8 cellular contexts compared by ENCODE assay signal in genomic region chr2:38835015-38835601, GRCh38. TPM values are rescaled to one million over a fixed set of nuclear protein-coding genes. Genes with fewer than 3 reads are reported as not detected.
A peak's percentile ranks its signal among the peaks of the same experiment; 100 is the strongest.
DNase-seq lines count a peak whose midpoint lies in the region; ATAC-seq, FAIRE-seq and TF ChIP-seq lines count a peak whose summit lies in the region.

No MANE protein-coding gene starts in this region.

- H3K4me3 Mint-ChIP-seq in activated CD4-positive, alpha-beta T cell treated with anti-CD3 and anti-CD28 coated beads, Interleukin-2, amount 10 ng/mL, durations not matched to agents 7 days and 5 days: no peak overlapping the region
- no peak overlapping the region for H3K4me3 Mint-ChIP-seq in stimulated activated memory B cell treated with anti-CD40 and anti-IgM and Interleukin-4, amounts not matched to agents 10 μg/mL and 1 μg/mL and 100 μg/mL, for 72 hours

- H3K27ac ChIP-seq in endothelial cell of umbilical vein (ENCODE audit: insufficient read depth, low read depth, low read length): no peak overlapping the region

- H3K27ac Mint-ChIP-seq in activated CD4-positive, alpha-beta T cell treated with anti-CD3 and anti-CD28 coated beads, Interleukin-2, amount 10 ng/mL, durations not matched to agents 7 days and 5 days: no peak overlapping the region
- H3K27ac Mint-ChIP-seq in stimulated activated memory B cell treated with anti-CD40 and anti-IgM and Interleukin-4, amounts not matched to agents 10 μg/mL and 1 μg/mL and 100 μg/mL, for 72 hours: peak overlapping the region; percentile 76

- peaks cover 0 to 2% of the 10 kb centered on the region in 2 experiments for H3K36me3 ChIP-seq in endothelial cell of umbilical vein (ENCODE audit: control insufficient read depth in 2 of 2, extremely low read depth in 1 of 2, insufficient read depth in 2 of 2, low read length in 2 of 2)

- H3K4me1 ChIP-seq in endothelial cell of umbilical vein (ENCODE audit: control insufficient read depth, extremely low read depth, insufficient read depth, low read length): no peaks in the 10 kb centered on the region

- no peak overlapping the region for H3K4me2 ChIP-seq in endothelial cell of umbilical vein (ENCODE audit: insufficient read depth, low read length)

- no peak for TF ChIP-seq POLR2A in endothelial cell of umbilical vein (IDR thresholded peaks at IDR 0.05; ENCODE audit: low read depth, low read length)

- H3K9me3 ChIP-seq in endothelial cell of umbilical vein (replicated peaks; ENCODE audit: control insufficient read depth, insufficient read depth, low read length): no peaks in the 10 kb centered on the region

- peak; percentile 17 to 35 for TF ChIP-seq CTCF in endothelial cell of umbilical vein (IDR thresholded peaks at IDR 0.05; ENCODE audit: extremely low read depth in 1 of 2, insufficient read depth in 1 of 2, low read depth in 1 of 2, low read length in 2 of 2)

- no peaks in the 10 kb centered on the region for H3K79me2 ChIP-seq in endothelial cell of umbilical vein (ENCODE audit: control insufficient read depth, insufficient read depth, low read length)

- no peak for ATAC-seq in stimulated activated memory B cell treated with anti-CD40 and anti-IgM and Interleukin-4, amounts not matched to agents 10 μg/mL and 1 μg/mL and 100 μg/mL, for 72 hours
- no peak for ATAC-seq in GM18502 (IDR thresholded peaks at IDR 0.05; ENCODE audit: poor library complexity, unreplicated experiment)

- intact Hi-C loops in endothelial cell of umbilical vein (cut with micrococcal nuclease): loop anchor here (1.0 to 2.0 kb wide), 3 partner anchors 84 to 520 kb away; partner anchors contain the start of gene SRSF7

- no peaks in the 10 kb centered on the region for H3K36me3 Mint-ChIP-seq in activated CD4-positive, alpha-beta T cell treated with anti-CD3 and anti-CD28 coated beads, Interleukin-2, amount 10 ng/mL, durations not matched to agents 7 days and 5 days (ENCODE audit: low read depth)
- peaks cover 33% of the 10 kb centered on the region for H3K36me3 Mint-ChIP-seq in stimulated activated memory B cell treated with anti-CD40 and anti-IgM and Interleukin-4, amounts not matched to agents 10 μg/mL and 1 μg/mL and 100 μg/mL, for 72 hours

- no peaks in the 10 kb centered on the region for H4K20me1 ChIP-seq in endothelial cell of umbilical vein (replicated peaks; ENCODE audit: control insufficient read depth, extremely low read depth, insufficient read depth, low read length)

- no TSS peak for BruUV-seq in endothelial cell of umbilical vein (replicated peaks; lab: Mats Ljungman, UMichigan)

- dilution Hi-C loops in endothelial cell of umbilical vein (cut with MboI; ENCODE audit: extremely low pct_ligation_motif_present, low sequenced_read_pairs): no loop called here

- FAIRE-seq in endothelial cell of umbilical vein (lab: Jason Lieb, UNC): peak; percentile 31

- H3K9ac ChIP-seq in endothelial cell of umbilical vein (replicated peaks; ENCODE audit: extremely low read depth, insufficient read depth, low read length): no peak overlapping the region

- H2AFZ ChIP-seq in endothelial cell of umbilical vein (ENCODE audit: low read depth, low read length): no peak overlapping the region

- H3K9me3 Mint-ChIP-seq in activated CD4-positive, alpha-beta T cell treated with anti-CD3 and anti-CD28 coated beads, Interleukin-2, amount 10 ng/mL, durations not matched to agents 7 days and 5 days: no peaks in the 10 kb centered on the region
- no peaks in the 10 kb centered on the region for H3K9me3 Mint-ChIP-seq in stimulated activated memory B cell treated with anti-CD40 and anti-IgM and Interleukin-4, amounts not matched to agents 10 μg/mL and 1 μg/mL and 100 μg/mL, for 72 hours

- no peaks in the 10 kb centered on the region for H3K27me3 ChIP-seq in endothelial cell of umbilical vein (ENCODE audit: control insufficient read depth in 2 of 2, insufficient read depth in 2 of 2, low read length in 2 of 2)

- peak; percentile 32 for DNase-seq in activated CD4-positive, alpha-beta T cell treated with anti-CD3 and anti-CD28 coated beads, Interleukin-2, amount 10 ng/mL, durations not matched to agents 7 days and 5 days
- DNase-seq in activated CD4-positive, alpha-beta T cell treated with anti-CD3 and anti-CD28 coated beads for 1 hour: no peak
- DNase-seq in NCI-H774 (lab: John Stamatoyannopoulos, UW): peak; percentile 5
- DNase-seq in endothelial cell of umbilical vein (ENCODE audit: low read depth, low spot score): peak; percentile 40
- DNase-seq in NCI-H1048 (lab: John Stamatoyannopoulos, UW): no peak
- DNase-seq in cortex of kidney (lab: John Stamatoyannopoulos, UW): no peak

- H3K4me3 ChIP-seq in endothelial cell of umbilical vein (replicated peaks in 1 of 3; ENCODE audit: insufficient read depth in 1 of 3, low read depth in 1 of 3, low read length in 3 of 3): no peak overlapping the region

- POLR2A ChIA-PET in activated CD4-positive, alpha-beta T cell treated with anti-CD3 and anti-CD28 coated beads, Interleukin-2, amount 10 ng/mL, durations not matched to agents 7 days and 5 days (lab: Charles Lee): no interaction called here
- POLR2A ChIA-PET in endothelial cell of umbilical vein (lab: Charles Lee): interaction anchor here (1.5 kb wide), 1 partner anchor 84 kb away, joined by 8 read pairs; the partner anchor contains the start of gene SRSF7

- no peaks in the 10 kb centered on the region for H3K27me3 Mint-ChIP-seq in activated CD4-positive, alpha-beta T cell treated with anti-CD3 and anti-CD28 coated beads, Interleukin-2, amount 10 ng/mL, durations not matched to agents 7 days and 5 days
- no peaks in the 10 kb centered on the region for H3K27me3 Mint-ChIP-seq in stimulated activated memory B cell treated with anti-CD40 and anti-IgM and Interleukin-4, amounts not matched to agents 10 μg/mL and 1 μg/mL and 100 μg/mL, for 72 hours

- CTCF ChIA-PET in activated CD4-positive, alpha-beta T cell treated with anti-CD3 and anti-CD28 coated beads, Interleukin-2, amount 10 ng/mL, durations not matched to agents 7 days and 5 days (lab: Charles Lee): interaction anchor here (0.6 to 1.5 kb wide), 4 partner anchors 10 to 91 kb away, joined by 3 read pairs; no protein-coding TSS in a partner anchor
- CTCF ChIA-PET in endothelial cell of umbilical vein (lab: Charles Lee): interaction anchor here (0.6 to 2.5 kb wide), 11 partner anchors 9 to 253 kb away, joined by 3 to 14 read pairs (median 4); partner anchors contain the start of gene SRSF7

- no peaks in the 10 kb centered on the region for H3K9me1 ChIP-seq in endothelial cell of umbilical vein (replicated peaks; ENCODE audit: control insufficient read depth, extremely low read depth, insufficient read depth, low read length)

- H3K4me1 Mint-ChIP-seq in activated CD4-positive, alpha-beta T cell treated with anti-CD3 and anti-CD28 coated beads, Interleukin-2, amount 10 ng/mL, durations not matched to agents 7 days and 5 days: no peaks in the 10 kb centered on the region
- peaks cover 19% of the 10 kb centered on the region for H3K4me1 Mint-ChIP-seq in stimulated activated memory B cell treated with anti-CD40 and anti-IgM and Interleukin-4, amounts not matched to agents 10 μg/mL and 1 μg/mL and 100 μg/mL, for 72 hours

RNA-seq across cellular contexts. Expression of gene DHX57, which starts 40.6 kb away (rescaled TPM):
- 10 to 100 TPM; 10.5 to 10.7 TPM for total RNA-seq in activated CD4-positive, alpha-beta T cell treated with anti-CD3 and anti-CD28 coated beads, Interleukin-2, amount 10 ng/mL, durations not matched to agents 7 days and 5 days
- total RNA-seq in endothelial cell of umbilical vein: 22.9 and 28.2 TPM in 2 replicates
- 7.8 and 8.7 TPM in 2 replicates for polyA plus RNA-seq in endothelial cell of umbilical vein
- 10.4 and 11.4 TPM in 2 replicates for polyA plus RNA-seq in endothelial cell of umbilical vein (2011; cell fraction: cytosol; rRNA removed)
- polyA plus RNA-seq in endothelial cell of umbilical vein (2011; cell fraction: nucleus; rRNA removed): 23.0 and 26.6 TPM in 2 replicates
- 16.5 and 23.3 TPM in 2 replicates for polyA plus RNA-seq in endothelial cell of umbilical vein (2012)
- polyA minus RNA-seq in endothelial cell of umbilical vein: 23.0 and 37.4 TPM in 2 replicates
- 19.2 TPM for polyA minus RNA-seq in endothelial cell of umbilical vein (2011; cell fraction: cytosol; rRNA and poly(A)+ RNA removed)
- 20.9 and 27.7 TPM in 2 replicates for polyA minus RNA-seq in endothelial cell of umbilical vein (2011; cell fraction: nucleus; rRNA and poly(A)+ RNA removed)

RNA-seq across cellular contexts. Expression of gene MORN2, which starts 40.7 kb away (rescaled TPM):
- total RNA-seq in activated CD4-positive, alpha-beta T cell treated with anti-CD3 and anti-CD28 coated beads, Interleukin-2, amount 10 ng/mL, durations not matched to agents 7 days and 5 days: 1 to 10 TPM; 1.7 to 2.8 TPM
- 15.0 and 16.7 TPM in 2 replicates for total RNA-seq in endothelial cell of umbilical vein
- polyA plus RNA-seq in endothelial cell of umbilical vein: 6.8 and 11.6 TPM in 2 replicates
- 16.3 and 20.6 TPM in 2 replicates for polyA plus RNA-seq in endothelial cell of umbilical vein (2011; cell fraction: cytosol; rRNA removed)
- 5.9 and 6.4 TPM in 2 replicates for polyA plus RNA-seq in endothelial cell of umbilical vein (2011; cell fraction: nucleus; rRNA removed)
- 22.7 and 36.5 TPM in 2 replicates for polyA plus RNA-seq in endothelial cell of umbilical vein (2012)
- polyA minus RNA-seq in endothelial cell of umbilical vein: 3.6 and 4.4 TPM in 2 replicates
- 6.7 TPM for polyA minus RNA-seq in endothelial cell of umbilical vein (2011; cell fraction: cytosol; rRNA and poly(A)+ RNA removed)
- polyA minus RNA-seq in endothelial cell of umbilical vein (2011; cell fraction: nucleus; rRNA and poly(A)+ RNA removed): 1.1 and 1.7 TPM in 2 replicates

RNA-seq across cellular contexts. Expression of gene ARHGEF33, which starts 54.6 kb away (rescaled TPM):
- total RNA-seq in activated CD4-positive, alpha-beta T cell treated with anti-CD3 and anti-CD28 coated beads, Interleukin-2, amount 10 ng/mL, durations not matched to agents 7 days and 5 days: not detected
- total RNA-seq in endothelial cell of umbilical vein: 0.12 and 0.18 TPM in 2 replicates
- polyA plus RNA-seq in endothelial cell of umbilical vein: 0.03 and 0.15 TPM in 2 replicates
- polyA plus RNA-seq in endothelial cell of umbilical vein (2011; cell fraction: cytosol; rRNA removed): 0.06 and 0.07 TPM in 2 replicates
- polyA plus RNA-seq in endothelial cell of umbilical vein (2011; cell fraction: nucleus; rRNA removed): 0.18 and 0.29 TPM in 2 replicates
- polyA plus RNA-seq in endothelial cell of umbilical vein (2012): 0.08 and 0.44 TPM in 2 replicates
- 0.13 and 0.29 TPM in 2 replicates for polyA minus RNA-seq in endothelial cell of umbilical vein
- polyA minus RNA-seq in endothelial cell of umbilical vein (2011; cell fraction: cytosol; rRNA and poly(A)+ RNA removed): not detected
- polyA minus RNA-seq in endothelial cell of umbilical vein (2011; cell fraction: nucleus; rRNA and poly(A)+ RNA removed): 0.48 and 0.87 TPM in 2 replicates

RNA-seq across cellular contexts. Expression of gene GEMIN6, which starts 57.1 kb away (rescaled TPM):
- total RNA-seq in activated CD4-positive, alpha-beta T cell treated with anti-CD3 and anti-CD28 coated beads, Interleukin-2, amount 10 ng/mL, durations not matched to agents 7 days and 5 days: 10 to 100 TPM; 17.5 to 18.6 TPM
- total RNA-seq in endothelial cell of umbilical vein: 14.4 and 19.7 TPM in 2 replicates
- polyA plus RNA-seq in endothelial cell of umbilical vein: 4.7 and 6.0 TPM in 2 replicates
- polyA plus RNA-seq in endothelial cell of umbilical vein (2011; cell fraction: cytosol; rRNA removed): 7.6 and 9.4 TPM in 2 replicates
- polyA plus RNA-seq in endothelial cell of umbilical vein (2011; cell fraction: nucleus; rRNA removed): 3.3 and 3.8 TPM in 2 replicates
- 14.1 and 17.9 TPM in 2 replicates for polyA plus RNA-seq in endothelial cell of umbilical vein (2012)
- 3.1 and 3.8 TPM in 2 replicates for polyA minus RNA-seq in endothelial cell of umbilical vein
- polyA minus RNA-seq in endothelial cell of umbilical vein (2011; cell fraction: cytosol; rRNA and poly(A)+ RNA removed): 9.8 TPM
- polyA minus RNA-seq in endothelial cell of umbilical vein (2011; cell fraction: nucleus; rRNA and poly(A)+ RNA removed): 0.72 and 1.1 TPM in 2 replicates

Comparison
In these comparisons a context has a peak if more than half of its experiments do, and no peak if none do; other contexts are left out.
1. DNase-seq: peak in activated CD4-positive, alpha-beta T cell treated with anti-CD3 and anti-CD28 coated beads, Interleukin-2, amount 10 ng/mL, durations not matched to agents 7 days and 5 days (single experiment), NCI-H774 (single experiment) and endothelial cell of umbilical vein (single experiment); none in activated CD4-positive, alpha-beta T cell treated with anti-CD3 and anti-CD28 coated beads for 1 hour (single experiment), NCI-H1048 (single experiment) and cortex of kidney (single experiment).